Comparison of ENCODE assay signal across 1 cellular context in the genomic region with DNA sequence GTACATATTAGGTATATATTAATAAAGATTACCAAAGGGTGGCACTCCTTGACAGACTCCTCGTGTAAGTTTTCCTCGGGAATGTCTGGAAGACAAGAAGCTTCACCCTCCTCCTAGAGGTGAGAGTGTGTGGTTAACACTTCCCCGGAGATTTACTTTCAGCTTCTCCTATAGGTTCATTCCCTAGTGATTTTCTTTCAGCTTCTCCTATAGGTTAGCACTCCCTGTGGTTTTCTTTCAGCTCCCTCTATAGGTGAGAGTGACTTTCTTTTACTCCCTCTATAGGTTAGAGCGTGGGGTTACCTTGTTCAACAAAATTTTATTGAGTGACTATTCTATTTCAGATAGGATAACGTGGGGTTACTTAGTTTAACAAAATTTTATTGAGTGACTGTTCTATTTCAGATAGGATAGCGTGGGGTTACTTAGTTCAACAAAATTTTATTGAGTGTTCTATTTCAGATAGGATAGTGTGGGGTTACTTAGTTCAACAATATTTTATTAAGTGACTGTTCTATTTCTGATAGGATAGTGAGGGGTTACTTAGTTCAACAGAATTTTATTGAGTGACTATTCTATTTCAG.
TF ChIP-seq lines count a peak whose summit lies in the region.

No MANE protein-coding gene starts in this region.

TF ChIP-seq in GM12878, 131 proteins besides CTCF, POLR2A, EP300 and RAD21:
- TF ChIP-seq ZBED1 (IDR thresholded peaks at IDR 0.05; ENCODE audit: borderline replicate concordance): no peak
- no peak for TF ChIP-seq CHD4 (IDR thresholded peaks at IDR 0.05)
- TF ChIP-seq RAD51 (IDR thresholded peaks at IDR 0.05): no peak
- peak; percentile 53 for TF ChIP-seq RUNX3 (IDR thresholded peaks at IDR 0.05; ENCODE audit: low read length)
- TF ChIP-seq KAT2A (conservative IDR thresholded peaks at IDR 0.05; ENCODE audit: control insufficient read depth, low read depth, low read length): no peak
